ENCODE assay signal across 14 cellular contexts in genomic region chr2:241003369-241003768, GRCh38.
"Had no signal": no experiment of that assay in that cellular context is flagged by ENCODE, and none has a peak within 500 bp of the region (broad histone marks: within the 10 kb centered on the region; RNA-seq: fewer than 3 reads in every experiment).

No MANE protein-coding gene starts in this region.

- H3K4me1 Mint-ChIP-seq: brain, neural crest cell had no signal

- DNase-seq: activated CD4-positive, alpha-beta T cell treated with anti-CD3 and anti-CD28 coated beads for 48 hours; activated effector memory CD4-positive, alpha-beta T cell treated with anti-CD3 and anti-CD28 coated beads, Interleukin-2, amount 50 U/mL, for 16 hours; activated naive CD8-positive, alpha-beta T cell treated with anti-CD3 and anti-CD28 coated beads for 36 hours; activated T-cell treated with anti-CD3 and anti-CD28 coated beads, Interleukin-2, amount 50 U/mL, for 4 hours; cortex of kidney; effector CD8-positive, alpha-beta T cell; foreskin fibroblast; glutamatergic neuron; kidney glomerular epithelial cell; SIG-M5 had no signal

- H3K27ac Mint-ChIP-seq: activated naive CD8-positive, alpha-beta T cell treated with anti-CD3 and anti-CD28 coated beads for 36 hours; brain; stimulated activated naive CD8-positive, alpha-beta T cell treated with anti-CD3 and anti-CD28 coated beads, Interleukin-15, Interleukin-2, amounts not matched to agents 100 ng/mL and 50 ng/mL, for 24 hours; type B pancreatic cell had no signal

- H3K4me3 Mint-ChIP-seq: activated naive CD8-positive, alpha-beta T cell treated with anti-CD3 and anti-CD28 coated beads for 36 hours; activated T-cell treated with anti-CD3 and anti-CD28 coated beads, Interleukin-2, amount 50 U/mL, for 4 hours; brain; neural crest cell; stimulated activated naive CD8-positive, alpha-beta T cell treated with anti-CD3 and anti-CD28 coated beads, Interleukin-15, Interleukin-2, amounts not matched to agents 100 ng/mL and 50 ng/mL, for 24 hours; type B pancreatic cell had no signal

- ATAC-seq: activated T-cell treated with anti-CD3 and anti-CD28 coated beads, Interleukin-2, amount 50 U/mL, for 4 hours had no signal
